8 cellular contexts compared by ENCODE assay signal in genomic region chr1:174982971-174983689, GRCh38. TPM values are rescaled to one million over a fixed set of nuclear protein-coding genes. Genes with fewer than 3 reads are reported as not detected.
A peak's percentile ranks its signal among the peaks of the same experiment; 100 is the strongest.
DNase-seq lines count a peak whose midpoint lies in the region; ATAC-seq, FAIRE-seq and TF ChIP-seq lines count a peak whose summit lies in the region.

No MANE protein-coding gene starts in this region.

- no peak overlapping the region for H3K27ac ChIP-seq in body of pancreas
- H3K27ac ChIP-seq in liver (ENCODE audit: low read depth in 1 of 2, low read length in 2 of 2) = no peak overlapping the region

- peak; percentile 27 for ATAC-seq in body of pancreas
- ATAC-seq in HG03095 (IDR thresholded peaks at IDR 0.05; ENCODE audit: unreplicated experiment) = no peak
- no peak for ATAC-seq in GM21423 (IDR thresholded peaks at IDR 0.05; ENCODE audit: unreplicated experiment)
- no peak for ATAC-seq in GM21576 (IDR thresholded peaks at IDR 0.05; ENCODE audit: unreplicated experiment)

- peaks cover 4% of the 10 kb centered on the region; the same call in 1 of the 2 replicates for H3K36me3 ChIP-seq in BE2C
- H3K36me3 ChIP-seq in body of pancreas (replicated peaks in 1 of 2; ENCODE audit: insufficient read depth in 1 of 2, low read depth in 2 of 2) = peaks cover 0 to 13% of the 10 kb centered on the region in 2 donors
- H3K36me3 ChIP-seq in liver (ENCODE audit: control insufficient read depth in 4 of 4, insufficient read depth in 3 of 4, low read depth in 1 of 4, low read length in 3 of 4) = peaks cover 2 to 18% (median 9%) of the 10 kb centered on the region in 4 donors

- H3K4me3 ChIP-seq in BE2C (ENCODE audit: low read depth, low read length) = no peak overlapping the region
- H3K4me3 ChIP-seq in body of pancreas = no peak overlapping the region
- H3K4me3 ChIP-seq in liver (ENCODE audit: low read depth in 1 of 3, low read length in 3 of 3) = no peak overlapping the region

- TF ChIP-seq RAD21 in liver (IDR thresholded peaks at IDR 0.05) = peak; percentile 89 to 91

- FAIRE-seq in G401.6 (lab: Jason Lieb, UNC) = peak; percentile 79

- peak; percentile 72 for TF ChIP-seq CTCF in BE2C (IDR thresholded peaks at IDR 0.05; ENCODE audit: low read depth, low read length)
- TF ChIP-seq CTCF in body of pancreas (IDR thresholded peaks at IDR 0.05) = peak; percentile 25 to 58 (median 55)
- TF ChIP-seq CTCF in liver (IDR thresholded peaks at IDR 0.05; ENCODE audit: low read depth, low read length, missing input control) = peak; percentile 56

- intact Hi-C loops in body of pancreas (cut with DNase I) = loop anchor here (10.0 kb wide), 1 partner anchor 208 kb away; no protein-coding TSS in a partner anchor

- no peak overlapping the region for H3K9ac ChIP-seq in liver (ENCODE audit: low read depth in 1 of 2, low read length in 2 of 2)

- no peak for TF ChIP-seq POLR2A in body of pancreas (IDR thresholded peaks at IDR 0.05)

- no peaks in the 10 kb centered on the region for H3K9me3 ChIP-seq in BE2C
- H3K9me3 ChIP-seq in body of pancreas = no peaks in the 10 kb centered on the region
- H3K9me3 ChIP-seq in liver (ENCODE audit: control insufficient read depth in 4 of 4, low read length in 3 of 4) = no peaks in the 10 kb centered on the region

- DNase-seq in BE2C = peak; percentile 41
- peak; percentile 40 for DNase-seq in NCI-H460 (ENCODE audit: extremely low read depth, low read depth)
- peak in 2 of 4 donors; percentile 29 to 45 for DNase-seq in body of pancreas

- H3K4me1 ChIP-seq in BE2C (no peaks in the 10 kb centered on the region), body of pancreas (no peaks in the 10 kb centered on the region), liver (ENCODE audit: control insufficient read depth in 4 of 4, insufficient read depth in 4 of 4, low read length in 3 of 4) (no peaks in the 10 kb centered on the region)

- H3K27me3 ChIP-seq in BE2C (no peaks in the 10 kb centered on the region), body of pancreas (no peaks in the 10 kb centered on the region), liver (ENCODE audit: control insufficient read depth in 4 of 4, insufficient read depth in 4 of 4, low read length in 3 of 4) (no peaks in the 10 kb centered on the region)

TF ChIP-seq in liver, 16 proteins besides CTCF, POLR2A, EP300 and RAD21:
- TF ChIP-seq NR2F2 (IDR thresholded peaks at IDR 0.05) (no peak), SP1 (IDR thresholded peaks at IDR 0.05) (no peak), HNF4A (conservative IDR thresholded peaks at IDR 0.05) (no peak), TAF1 (conservative IDR thresholded peaks at IDR 0.05) (no peak), RXRA (IDR thresholded peaks at IDR 0.05) (no peak), GABPA (IDR thresholded peaks at IDR 0.05 in 1 of 2, conservative IDR thresholded peaks at IDR 0.05 in 1 of 2) (no peak), ATF3 (IDR thresholded peaks at IDR 0.05) (no peak)

RNA-seq across cellular contexts. Expression of gene CACYBP, which starts 16.6 kb away (rescaled TPM):
- 98.7 TPM for polyA plus RNA-seq in BE2C (2012; ENCODE audit: insufficient read depth, insufficient read length, low read depth)
- 644 and 1,006 TPM in 2 replicates for total RNA-seq in NCI-H460 (2014; rRNA removed; shearing (Covaris generic))
- 314 and 375 TPM in 2 replicates for polyA plus RNA-seq in NCI-H460 (2014; cell fraction: nucleus; rRNA removed)
- total RNA-seq in body of pancreas = 10 to 100 TPM; 43.5 to 86.9 TPM
- 10 to 100 TPM; 39.2 to 81.2 TPM for total RNA-seq in liver
- 10 to 100 TPM; 26.4 to 34.0 TPM for polyA plus RNA-seq in liver

RNA-seq across cellular contexts. Expression of gene MRPS14, which starts 40.1 kb away (rescaled TPM):
- 65.0 TPM for polyA plus RNA-seq in BE2C (2012; ENCODE audit: insufficient read depth, insufficient read length, low read depth)
- 45.5 and 55.1 TPM in 2 replicates for total RNA-seq in NCI-H460 (2014; rRNA removed; shearing (Covaris generic))
- 32.6 and 33.8 TPM in 2 replicates for polyA plus RNA-seq in NCI-H460 (2014; cell fraction: nucleus; rRNA removed)
- total RNA-seq in body of pancreas = 10 to 100 TPM; 10.9 to 15.6 TPM
- 10 to 100 TPM; 14.9 to 23.0 TPM for total RNA-seq in liver
- 10 to 100 TPM; 21.8 to 41.4 TPM for polyA plus RNA-seq in liver
